ENCODE assay signal across 12 cellular contexts in the genomic region with DNA sequence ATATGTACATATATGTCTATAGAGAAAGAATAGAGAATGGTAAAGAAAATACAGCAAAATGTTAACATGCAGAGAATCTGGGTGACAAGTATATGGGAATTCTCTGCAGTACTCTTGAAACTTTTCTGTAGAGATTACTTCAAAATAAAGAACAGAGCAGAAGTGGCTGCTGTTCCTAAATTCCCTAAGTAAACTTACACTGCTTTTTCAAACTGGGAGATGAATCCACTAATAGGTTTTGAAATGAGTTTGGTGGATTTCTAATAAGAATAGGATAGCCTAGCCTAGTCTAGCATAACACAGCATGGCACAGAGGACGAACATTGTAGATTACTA. TPM values are rescaled to one million over a fixed set of nuclear protein-coding genes. Genes with fewer than 3 reads are reported as not detected.
DNase-seq lines count a peak whose midpoint lies in the region; ATAC-seq and TF ChIP-seq lines count a peak whose summit lies in the region.
"Had no signal": no experiment of that assay in that cellular context is flagged by ENCODE, and none has a peak within 500 bp of the region (broad histone marks: within the 10 kb centered on the region; RNA-seq: fewer than 3 reads in every experiment).

No MANE protein-coding gene starts in this region.

- no peaks in the 10 kb centered on the region for H3K9me3 Mint-ChIP-seq in T-helper 1 cell treated with Interleukin-12 subunit alpha and Interleukin-12 subunit beta and Interleukin-4 antibody, amounts not matched to agents 30 μg/mL and 1 μg/mL, for 36 hours

- peak overlapping the region; percentile 38 for H3K4me3 Mint-ChIP-seq in T-helper 1 cell treated with Interleukin-12 subunit alpha and Interleukin-12 subunit beta and Interleukin-4 antibody, amounts not matched to agents 30 μg/mL and 1 μg/mL, for 36 hours

- H3K36me3 Mint-ChIP-seq in T-helper 1 cell treated with Interleukin-12 subunit alpha and Interleukin-12 subunit beta and Interleukin-4 antibody, amounts not matched to agents 30 μg/mL and 1 μg/mL, for 36 hours (ENCODE audit: low read depth): no peaks in the 10 kb centered on the region

- H3K27me3 ChIP-seq in KMS-11 (ENCODE audit: insufficient read depth, low read depth): no peaks in the 10 kb centered on the region
- peaks cover 71% of the 10 kb centered on the region for H3K27me3 ChIP-seq in ectodermal cell (ENCODE audit: control insufficient read depth, insufficient read depth, low read length, poor library complexity, severe bottlenecking)

- no peaks in the 10 kb centered on the region for H3K79me2 ChIP-seq in KMS-11 (ENCODE audit: insufficient read depth, low read depth)

- no peaks in the 10 kb centered on the region for H4K20me1 ChIP-seq in KMS-11 (ENCODE audit: insufficient read depth)

- H3K4me2 ChIP-seq in KMS-11: peak overlapping the region; percentile 95

- H3K4me3 ChIP-seq in KMS-11 (IDR thresholded peaks at IDR 0.05; ENCODE audit: insufficient read depth, low read depth, low read length) (no peak overlapping the region), ectodermal cell (ENCODE audit: insufficient read depth, low read depth, low read length) (peak overlapping the region; percentile 44)

- no peak for TF ChIP-seq CTCF in KMS-11 (conservative IDR thresholded peaks at IDR 0.05; ENCODE audit: low read depth, low read length)

- H3K36me3 ChIP-seq in KMS-11 (ENCODE audit: insufficient read depth) (no peaks in the 10 kb centered on the region), ectodermal cell (ENCODE audit: control insufficient read depth, insufficient read depth, low read length) (no peaks in the 10 kb centered on the region)
- H3K36me3 ChIP-seq: gastrocnemius medialis, upper lobe of left lung had no signal

- H3K9me3 ChIP-seq in ectodermal cell (ENCODE audit: control insufficient read depth, low read length): no peaks in the 10 kb centered on the region
- H3K9me3 ChIP-seq: gastrocnemius medialis, upper lobe of left lung had no signal

- no peak for ATAC-seq in activated CD4-positive, CD25-positive, alpha-beta regulatory T cell treated with anti-CD3 and anti-CD28 coated beads, Interleukin-2, amount 50 U/mL, for 24 hours
- ATAC-seq in HG02938 (IDR thresholded peaks at IDR 0.05; ENCODE audit: unreplicated experiment): no peak

- 19 to 33% methylated on average over 1 of the region's 1 CpG for WGBS in ectodermal cell, 2 experiments

- no peak overlapping the region for H3K27ac Mint-ChIP-seq in T-helper 1 cell treated with Interleukin-12 subunit alpha and Interleukin-12 subunit beta and Interleukin-4 antibody, amounts not matched to agents 30 μg/mL and 1 μg/mL, for 36 hours

- H3K27ac ChIP-seq in KMS-11 (no peak overlapping the region), ectodermal cell (ENCODE audit: insufficient read depth, low read depth, low read length, poor library complexity, severe bottlenecking) (no peak overlapping the region)
- H3K27ac ChIP-seq: 22Rv1, gastrocnemius medialis, upper lobe of left lung had no signal

- H3K27me3 Mint-ChIP-seq in T-helper 1 cell treated with Interleukin-12 subunit alpha and Interleukin-12 subunit beta and Interleukin-4 antibody, amounts not matched to agents 30 μg/mL and 1 μg/mL, for 36 hours (ENCODE audit: low read depth): peaks cover 41% of the 10 kb centered on the region

- no peak for DNase-seq in T-helper 1 cell
- peak; percentile 4 for DNase-seq in renal cortical epithelial cell (ENCODE audit: low read depth)
- DNase-seq in pons (ENCODE audit: low spot score): no peak
- DNase-seq: gastrocnemius medialis had no signal

- peak overlapping the region; percentile 89 for H2AFZ ChIP-seq in KMS-11 (ENCODE audit: low read depth)

- H3K4me1 ChIP-seq in KMS-11 (ENCODE audit: low read depth, poor library complexity, severe bottlenecking) (peaks cover 19% of the 10 kb centered on the region), ectodermal cell (ENCODE audit: control insufficient read depth, insufficient read depth, low read length) (no peaks in the 10 kb centered on the region)

- H3K9ac ChIP-seq in KMS-11: peak overlapping the region; percentile 52; the same call in 1 of the 2 replicates

- H3K4me1 Mint-ChIP-seq in T-helper 1 cell treated with Interleukin-12 subunit alpha and Interleukin-12 subunit beta and Interleukin-4 antibody, amounts not matched to agents 30 μg/mL and 1 μg/mL, for 36 hours (ENCODE audit: low read depth): peaks cover 8% of the 10 kb centered on the region

RNA-seq across cellular contexts. Expression of a gene that starts 0.5 kb away (rescaled TPM):
- not detected for polyA plus RNA-seq in ectodermal cell (2013, experiment 1 of 4)
- polyA plus RNA-seq in ectodermal cell (2013, experiment 2 of 4): 0.12 TPM
- not detected for polyA plus RNA-seq in ectodermal cell (2013, experiment 3 of 4)
- not detected for polyA plus RNA-seq in ectodermal cell (2013, experiment 4 of 4)
- total RNA-seq in renal cortical epithelial cell: not detected in 2 replicates
- total RNA-seq: bronchial epithelial cell had no signal

RNA-seq across cellular contexts. Expression of a gene that starts 42.3 kb away (rescaled TPM):
- polyA plus RNA-seq in ectodermal cell (2013, experiment 1 of 4): not detected
- 0.11 TPM for polyA plus RNA-seq in ectodermal cell (2013, experiment 2 of 4)
- polyA plus RNA-seq in ectodermal cell (2013, experiment 3 of 4): 0.11 TPM
- polyA plus RNA-seq in ectodermal cell (2013, experiment 4 of 4): 0.04 TPM
- total RNA-seq in renal cortical epithelial cell: under 0.01 TPM in 1 of 2 replicates, not detected in the other
- total RNA-seq: bronchial epithelial cell had no signal
